2 cellular contexts compared by ENCODE assay signal in the genomic region with DNA sequence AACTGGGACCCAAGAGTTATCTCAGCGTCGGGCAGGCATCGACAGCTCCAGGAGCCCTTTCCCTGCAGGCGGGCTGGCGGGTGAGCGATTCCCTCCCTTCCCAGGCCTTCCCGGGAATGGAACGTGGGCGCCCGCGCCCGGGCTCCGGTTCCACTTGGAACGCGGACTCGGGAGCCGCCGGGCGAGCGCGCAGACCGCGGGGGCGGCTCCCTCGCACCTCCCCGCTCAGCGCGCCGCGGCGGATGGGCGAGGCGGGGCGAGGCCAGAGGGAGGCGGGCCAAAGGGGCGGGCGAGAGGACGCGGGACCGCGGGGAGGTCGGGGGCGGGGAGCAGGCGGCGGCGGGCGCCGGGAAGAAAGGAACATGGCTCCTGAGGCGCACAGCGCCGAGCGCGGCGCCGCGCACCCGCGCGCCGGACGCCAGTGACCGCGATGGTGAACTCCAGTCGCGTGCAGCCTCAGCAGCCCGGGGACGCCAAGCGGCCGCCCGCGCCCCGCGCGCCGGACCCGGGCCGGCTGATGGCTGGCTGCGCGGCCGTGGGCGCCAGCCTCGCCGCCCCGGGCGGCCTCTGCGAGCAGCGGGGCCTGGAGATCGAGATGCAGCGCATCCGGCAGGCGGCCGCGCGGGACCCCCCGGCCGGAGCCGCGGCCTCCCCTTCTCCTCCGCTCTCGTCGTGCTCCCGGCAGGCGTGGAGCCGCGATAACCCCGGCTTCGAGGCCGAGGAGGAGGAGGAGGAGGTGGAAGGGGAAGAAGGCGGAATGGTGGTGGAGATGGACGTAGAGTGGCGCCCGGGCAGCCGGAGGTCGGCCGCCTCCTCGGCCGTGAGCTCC.
TF ChIP-seq lines count a peak whose summit lies in the region.

TSS of gene PKD2 (plus strand) at position 332 of the 829 bp plus-strand sequence. CDS start at position 431, 99 bp downstream.

TF ChIP-seq in Ishikawa, 13 proteins besides CTCF, POLR2A, EP300 and RAD21 (continued from another document):
- TF ChIP-seq, protein P1, sequence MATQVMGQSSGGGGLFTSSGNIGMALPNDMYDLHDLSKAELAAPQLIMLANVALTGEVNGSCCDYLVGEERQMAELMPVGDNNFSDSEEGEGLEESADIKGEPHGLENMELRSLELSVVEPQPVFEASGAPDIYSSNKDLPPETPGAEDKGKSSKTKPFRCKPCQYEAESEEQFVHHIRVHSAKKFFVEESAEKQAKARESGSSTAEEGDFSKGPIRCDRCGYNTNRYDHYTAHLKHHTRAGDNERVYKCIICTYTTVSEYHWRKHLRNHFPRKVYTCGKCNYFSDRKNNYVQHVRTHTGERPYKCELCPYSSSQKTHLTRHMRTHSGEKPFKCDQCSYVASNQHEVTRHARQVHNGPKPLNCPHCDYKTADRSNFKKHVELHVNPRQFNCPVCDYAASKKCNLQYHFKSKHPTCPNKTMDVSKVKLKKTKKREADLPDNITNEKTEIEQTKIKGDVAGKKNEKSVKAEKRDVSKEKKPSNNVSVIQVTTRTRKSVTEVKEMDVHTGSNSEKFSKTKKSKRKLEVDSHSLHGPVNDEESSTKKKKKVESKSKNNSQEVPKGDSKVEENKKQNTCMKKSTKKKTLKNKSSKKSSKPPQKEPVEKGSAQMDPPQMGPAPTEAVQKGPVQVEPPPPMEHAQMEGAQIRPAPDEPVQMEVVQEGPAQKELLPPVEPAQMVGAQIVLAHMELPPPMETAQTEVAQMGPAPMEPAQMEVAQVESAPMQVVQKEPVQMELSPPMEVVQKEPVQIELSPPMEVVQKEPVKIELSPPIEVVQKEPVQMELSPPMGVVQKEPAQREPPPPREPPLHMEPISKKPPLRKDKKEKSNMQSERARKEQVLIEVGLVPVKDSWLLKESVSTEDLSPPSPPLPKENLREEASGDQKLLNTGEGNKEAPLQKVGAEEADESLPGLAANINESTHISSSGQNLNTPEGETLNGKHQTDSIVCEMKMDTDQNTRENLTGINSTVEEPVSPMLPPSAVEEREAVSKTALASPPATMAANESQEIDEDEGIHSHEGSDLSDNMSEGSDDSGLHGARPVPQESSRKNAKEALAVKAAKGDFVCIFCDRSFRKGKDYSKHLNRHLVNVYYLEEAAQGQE (IDR thresholded peaks at IDR 0.05; ENCODE audit: low read depth), result no peak
- peak; percentile 49; the same call in 1 of the 2 replicates for TF ChIP-seq TAF1 (IDR thresholded peaks at IDR 0.05; ENCODE audit: low read depth)
- no peak for TF ChIP-seq USF1 (IDR thresholded peaks at IDR 0.05)
- TF ChIP-seq CREB1 (IDR thresholded peaks at IDR 0.05; ENCODE audit: low read depth), result no peak
- TF ChIP-seq YY1 (IDR thresholded peaks at IDR 0.05; ENCODE audit: low read depth), result peak; percentile 77

TF ChIP-seq in SK-N-SH treated with all-trans-retinoic acid at 6 μM for 48 hours, 23 proteins besides CTCF, POLR2A, EP300 and RAD21 (continued from another document):
- TF ChIP-seq, protein P2, sequence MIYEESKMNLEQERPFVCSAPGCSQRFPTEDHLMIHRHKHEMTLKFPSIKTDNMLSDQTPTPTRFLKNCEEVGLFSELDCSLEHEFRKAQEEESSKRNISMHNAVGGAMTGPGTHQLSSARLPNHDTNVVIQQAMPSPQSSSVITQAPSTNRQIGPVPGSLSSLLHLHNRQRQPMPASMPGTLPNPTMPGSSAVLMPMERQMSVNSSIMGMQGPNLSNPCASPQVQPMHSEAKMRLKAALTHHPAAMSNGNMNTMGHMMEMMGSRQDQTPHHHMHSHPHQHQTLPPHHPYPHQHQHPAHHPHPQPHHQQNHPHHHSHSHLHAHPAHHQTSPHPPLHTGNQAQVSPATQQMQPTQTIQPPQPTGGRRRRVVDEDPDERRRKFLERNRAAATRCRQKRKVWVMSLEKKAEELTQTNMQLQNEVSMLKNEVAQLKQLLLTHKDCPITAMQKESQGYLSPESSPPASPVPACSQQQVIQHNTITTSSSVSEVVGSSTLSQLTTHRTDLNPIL (CRISPR knock-in tag; IDR thresholded peaks at IDR 0.05; ENCODE audit: low read depth), result no peak
- TF ChIP-seq, protein P3, sequence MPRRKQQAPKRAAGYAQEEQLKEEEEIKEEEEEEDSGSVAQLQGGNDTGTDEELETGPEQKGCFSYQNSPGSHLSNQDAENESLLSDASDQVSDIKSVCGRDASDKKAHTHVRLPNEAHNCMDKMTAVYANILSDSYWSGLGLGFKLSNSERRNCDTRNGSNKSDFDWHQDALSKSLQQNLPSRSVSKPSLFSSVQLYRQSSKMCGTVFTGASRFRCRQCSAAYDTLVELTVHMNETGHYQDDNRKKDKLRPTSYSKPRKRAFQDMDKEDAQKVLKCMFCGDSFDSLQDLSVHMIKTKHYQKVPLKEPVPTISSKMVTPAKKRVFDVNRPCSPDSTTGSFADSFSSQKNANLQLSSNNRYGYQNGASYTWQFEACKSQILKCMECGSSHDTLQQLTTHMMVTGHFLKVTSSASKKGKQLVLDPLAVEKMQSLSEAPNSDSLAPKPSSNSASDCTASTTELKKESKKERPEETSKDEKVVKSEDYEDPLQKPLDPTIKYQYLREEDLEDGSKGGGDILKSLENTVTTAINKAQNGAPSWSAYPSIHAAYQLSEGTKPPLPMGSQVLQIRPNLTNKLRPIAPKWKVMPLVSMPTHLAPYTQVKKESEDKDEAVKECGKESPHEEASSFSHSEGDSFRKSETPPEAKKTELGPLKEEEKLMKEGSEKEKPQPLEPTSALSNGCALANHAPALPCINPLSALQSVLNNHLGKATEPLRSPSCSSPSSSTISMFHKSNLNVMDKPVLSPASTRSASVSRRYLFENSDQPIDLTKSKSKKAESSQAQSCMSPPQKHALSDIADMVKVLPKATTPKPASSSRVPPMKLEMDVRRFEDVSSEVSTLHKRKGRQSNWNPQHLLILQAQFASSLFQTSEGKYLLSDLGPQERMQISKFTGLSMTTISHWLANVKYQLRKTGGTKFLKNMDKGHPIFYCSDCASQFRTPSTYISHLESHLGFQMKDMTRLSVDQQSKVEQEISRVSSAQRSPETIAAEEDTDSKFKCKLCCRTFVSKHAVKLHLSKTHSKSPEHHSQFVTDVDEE (CRISPR knock-in tag; IDR thresholded peaks at IDR 0.05), result no peak
- TF ChIP-seq ZFP30 (CRISPR knock-in tag; IDR thresholded peaks at IDR 0.05), result no peak
